Comparison of ENCODE assay signal across 34 cellular contexts in genomic region chr6:150046943-150047342, GRCh38. TPM values are rescaled to one million over a fixed set of nuclear protein-coding genes. Genes with fewer than 3 reads are reported as not detected.
"Had no signal": no experiment of that assay in that cellular context is flagged by ENCODE, and none has a peak within 500 bp of the region (broad histone marks: within the 10 kb centered on the region; RNA-seq: fewer than 3 reads in every experiment).

No MANE protein-coding gene starts in this region.

- H3K36me3 Mint-ChIP-seq: neural progenitor cell; stimulated activated effector memory CD8-positive, alpha-beta T cell treated with anti-CD3 and anti-CD28 coated beads, Interleukin-12 subunit alpha, Interleukin-12 subunit beta, amount 100 ng/mL, for 72 hours; type B pancreatic cell had no signal

- H3K27me3 ChIP-seq: gastrocnemius medialis, right atrium auricular region, thyroid gland had no signal

- H3K9me3 ChIP-seq: esophagus squamous epithelium, gastrocnemius medialis, right atrium auricular region, stomach, thyroid gland had no signal

- DNase-seq: dermis blood vessel endothelial cell; effector memory CD4-positive, alpha-beta T cell; erythroblast; esophagus squamous epithelium; gastrocnemius medialis; head of caudate nucleus; kidney; mesenchymal stem cell; midbrain; naive thymus-derived CD4-positive, alpha-beta T cell; stimulated activated CD4-positive, alpha-beta T cell treated with anti-CD3 and anti-CD28 coated beads, Interleukin-2, amount 100 ng/mL, for 24 hours; stimulated activated CD4-positive, alpha-beta T cell treated with anti-CD3 and anti-CD28 coated beads, Interleukin-4, amount 100 ng/mL, for 24 hours; stimulated activated naive CD4-positive, alpha-beta T cell treated with Interleukin-2 at 50 U/mL for 16 hours; stomach; thyroid gland had no signal

- H3K4me2 ChIP-seq: neural progenitor cell had no signal

- H3K36me3 ChIP-seq: esophagus squamous epithelium, gastrocnemius medialis, neural progenitor cell, right atrium auricular region, stomach, thyroid gland had no signal

- H3K4me1 Mint-ChIP-seq: stimulated activated effector memory CD8-positive, alpha-beta T cell treated with anti-CD3 and anti-CD28 coated beads, Interleukin-12 subunit alpha, Interleukin-12 subunit beta, amount 100 ng/mL, for 72 hours had no signal

- H3K9ac ChIP-seq: neural progenitor cell, parathyroid adenoma had no signal

- H3K4me1 ChIP-seq: esophagus squamous epithelium, gastrocnemius medialis, neural progenitor cell, parathyroid adenoma, right atrium auricular region, stomach, thyroid gland had no signal

- FAIRE-seq: endothelial cell of umbilical vein, kidney had no signal

- H3K9me3 Mint-ChIP-seq: nephron; stimulated activated effector memory CD8-positive, alpha-beta T cell treated with anti-CD3 and anti-CD28 coated beads, Interleukin-12 subunit alpha, Interleukin-12 subunit beta, amount 100 ng/mL, for 72 hours; type B pancreatic cell had no signal

- H3K4me3 ChIP-seq: coronary artery, esophagus squamous epithelium, gastrocnemius medialis, lung, neural progenitor cell, right atrium auricular region, stomach, thyroid gland had no signal

- ATAC-seq: gastrocnemius medialis; left lobe of liver; naive thymus-derived CD4-positive, alpha-beta T cell; sciatic nerve; stimulated activated effector memory CD8-positive, alpha-beta T cell treated with anti-CD3 and anti-CD28 coated beads, Interleukin-12 subunit alpha, Interleukin-12 subunit beta, amount 100 ng/mL, for 72 hours had no signal

- H3K27ac ChIP-seq: coronary artery, esophagus squamous epithelium, gastrocnemius medialis, neural progenitor cell, parathyroid adenoma, right atrium auricular region, stomach, thyroid gland had no signal

- H3K79me2 ChIP-seq: parathyroid adenoma had no signal

- H2AFZ ChIP-seq: neural progenitor cell, parathyroid adenoma had no signal

- H3K27ac Mint-ChIP-seq: naive thymus-derived CD4-positive, alpha-beta T cell; nephron; neural progenitor cell; progenitor cell of endocrine pancreas; stimulated activated effector memory CD8-positive, alpha-beta T cell treated with anti-CD3 and anti-CD28 coated beads, Interleukin-12 subunit alpha, Interleukin-12 subunit beta, amount 100 ng/mL, for 72 hours; type B pancreatic cell had no signal

- H3K4me3 Mint-ChIP-seq: naive thymus-derived CD4-positive, alpha-beta T cell; nephron; neural progenitor cell; stimulated activated effector memory CD8-positive, alpha-beta T cell treated with anti-CD3 and anti-CD28 coated beads, Interleukin-12 subunit alpha, Interleukin-12 subunit beta, amount 100 ng/mL, for 72 hours; type B pancreatic cell had no signal

RNA-seq across cellular contexts. Expression of gene RAET1L, which starts 21.6 kb away (rescaled TPM):
- total RNA-seq: dermis blood vessel endothelial cell; endothelial cell of umbilical vein; gastrocnemius medialis; glomerular endothelial cell; left lobe of liver; liver; lung; mucosa of gallbladder; naive thymus-derived CD4-positive, alpha-beta T cell; osteoblast; progenitor cell of endocrine pancreas; right atrium auricular region; sciatic nerve; skeletal muscle tissue; stomach; subcutaneous adipose tissue; thyroid gland; urinary bladder had no signal
- polyA plus RNA-seq: endothelial cell of umbilical vein; liver; naive thymus-derived CD4-positive, alpha-beta T cell; urinary bladder had no signal
